3 cellular contexts compared by ENCODE assay signal in the genomic region with DNA sequence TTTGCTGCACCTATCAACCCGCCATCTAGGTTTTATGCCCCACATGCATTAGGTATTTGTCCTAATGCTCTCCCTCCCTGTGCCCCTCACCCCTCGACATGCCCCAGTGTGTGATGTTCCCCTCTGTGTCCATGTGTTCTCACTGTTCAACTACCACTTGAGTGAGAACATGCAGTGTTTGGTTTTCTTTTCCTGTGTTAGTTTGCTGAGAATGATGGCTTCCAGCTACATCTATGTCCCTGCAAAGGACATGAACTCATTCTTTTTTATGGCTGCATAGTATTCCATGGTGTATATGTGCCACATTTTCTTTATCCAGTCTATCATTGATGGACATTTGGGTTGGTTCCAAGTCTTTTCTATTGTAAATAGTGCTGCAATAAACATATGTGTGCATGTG. TPM values are rescaled to one million over a fixed set of nuclear protein-coding genes. Genes with fewer than 3 reads are reported as not detected.
"Had no signal": no experiment of that assay in that cellular context is flagged by ENCODE, and none has a peak within 500 bp of the region (broad histone marks: within the 10 kb centered on the region; RNA-seq: fewer than 3 reads in every experiment).

No MANE protein-coding gene starts in this region.

RNA-seq across cellular contexts. Expression of gene KCNE5, which starts 12.5 kb away (rescaled TPM):
- total RNA-seq: thyroid gland had no signal
- polyA plus RNA-seq: sigmoid colon, stomach had no signal
